In the genomic region with DNA sequence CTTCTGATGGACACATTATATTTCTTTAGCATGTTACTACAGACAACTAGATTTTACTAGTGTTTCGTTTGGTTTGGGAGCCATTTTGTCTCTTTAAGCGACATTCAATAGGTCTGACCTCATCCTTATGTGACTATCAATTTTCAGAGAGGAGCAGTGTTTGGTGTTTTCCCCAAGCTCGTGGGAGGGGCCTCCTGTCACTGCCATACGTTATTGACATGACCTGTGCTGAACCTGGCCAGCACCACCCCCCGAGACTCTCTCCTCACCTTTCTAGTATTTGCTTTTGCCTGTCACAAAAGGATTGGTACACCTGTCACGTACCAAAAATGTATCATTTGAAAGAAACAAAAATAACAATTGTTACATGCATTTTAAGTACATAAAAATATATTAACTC, we compare ENCODE assay signal across 26 cellular contexts.
"Had no signal": no experiment of that assay in that cellular context is flagged by ENCODE, and none has a peak within 500 bp of the region (broad histone marks: within the 10 kb centered on the region; RNA-seq: fewer than 3 reads in every experiment).

No MANE protein-coding gene starts in this region.

- H3K9ac ChIP-seq: SK-N-SH had no signal

- H3K9me3 Mint-ChIP-seq: activated naive CD8-positive, alpha-beta T cell treated with anti-CD3 and anti-CD28 coated beads, Interleukin-2, amount 50 U/mL, for 24 hours; activated T-cell treated with anti-CD3 and anti-CD28 coated beads, Interleukin-2, amount 50 U/mL, for 4 hours had no signal

- H3K4me3 ChIP-seq: ascending aorta, body of pancreas, Peyer's patch, SJCRH30 had no signal

- H3K27me3 ChIP-seq: ascending aorta, body of pancreas, Peyer's patch, SJCRH30 had no signal

- H3K27ac Mint-ChIP-seq: activated CD4-positive, alpha-beta memory T cell treated with anti-CD3 and anti-CD28 coated beads for 36 hours; activated CD4-positive, alpha-beta T cell treated with anti-CD3 and anti-CD28 coated beads, Interleukin-2, amount 10 ng/mL, durations not matched to agents 7 days and 5 days; activated naive CD4-positive, alpha-beta T cell treated with anti-CD3 and anti-CD28 coated beads, Interleukin-2, amount 50 U/mL, for 72 hours; activated naive CD8-positive, alpha-beta T cell treated with anti-CD3 and anti-CD28 coated beads, Interleukin-2, amount 50 U/mL, for 24 hours had no signal

- H3K4me1 ChIP-seq: ascending aorta, body of pancreas, Peyer's patch, SJCRH30 had no signal

- H3K9me3 ChIP-seq: ascending aorta, body of pancreas, Peyer's patch, SJCRH30, SK-N-SH had no signal

- ATAC-seq: activated naive CD4-positive, alpha-beta T cell treated with anti-CD3 and anti-CD28 coated beads, Interleukin-2, amount 50 U/mL, for 72 hours; activated naive CD8-positive, alpha-beta T cell treated with anti-CD3 and anti-CD28 coated beads, Interleukin-2, amount 50 U/mL, for 24 hours; activated T-cell treated with anti-CD3 and anti-CD28 coated beads, Interleukin-2, amount 50 U/mL, for 4 hours; body of pancreas had no signal

- H3K36me3 Mint-ChIP-seq: activated CD4-positive, alpha-beta memory T cell treated with anti-CD3 and anti-CD28 coated beads for 36 hours had no signal

- H3K4me2 ChIP-seq: SK-N-SH had no signal

- DNase-seq: activated CD4-positive, alpha-beta memory T cell treated with anti-CD3 and anti-CD28 coated beads for 36 hours; activated CD4-positive, alpha-beta T cell treated with anti-CD3 and anti-CD28 coated beads, Interleukin-2, amount 10 ng/mL, durations not matched to agents 7 days and 5 days; activated CD4-positive, CD25-positive, alpha-beta regulatory T cell; activated CD8-positive, alpha-beta memory T cell treated with anti-CD3 and anti-CD28 coated beads for 24 hours; activated effector memory CD4-positive, alpha-beta T cell treated with anti-CD3 and anti-CD28 coated beads, Interleukin-2, amount 50 U/mL, for 16 hours; activated naive CD4-positive, alpha-beta T cell treated with Interleukin-2 at 50 U/mL for 16 hours; activated naive CD8-positive, alpha-beta T cell treated with anti-CD3 and anti-CD28 coated beads, Interleukin-2, amount 50 U/mL, for 24 hours; activated T-cell treated with anti-CD3 and anti-CD28 coated beads, Interleukin-2, amount 50 U/mL, for 4 hours; amniotic stem cell; body of pancreas; Karpas-422; MM.1S; NCI-H1694; NCI-H2029; NCI-H446; NCI-H524; NCI-H82; Peyer's patch; Right ventricle myocardium superior; SJCRH30; SK-N-SH; T-helper 1 cell had no signal

- H3K27me3 Mint-ChIP-seq: activated CD4-positive, alpha-beta memory T cell treated with anti-CD3 and anti-CD28 coated beads for 36 hours; activated CD4-positive, alpha-beta T cell treated with anti-CD3 and anti-CD28 coated beads, Interleukin-2, amount 10 ng/mL, durations not matched to agents 7 days and 5 days; activated naive CD8-positive, alpha-beta T cell treated with anti-CD3 and anti-CD28 coated beads, Interleukin-2, amount 50 U/mL, for 24 hours had no signal

- H3K36me3 ChIP-seq: ascending aorta, Peyer's patch, SJCRH30 had no signal

- H3K27ac ChIP-seq: ascending aorta, body of pancreas, Peyer's patch, RWPE1, SJCRH30, VCaP had no signal

- H3K4me3 Mint-ChIP-seq: activated CD4-positive, alpha-beta memory T cell treated with anti-CD3 and anti-CD28 coated beads for 36 hours; activated CD4-positive, alpha-beta T cell treated with anti-CD3 and anti-CD28 coated beads, Interleukin-2, amount 10 ng/mL, durations not matched to agents 7 days and 5 days; activated naive CD8-positive, alpha-beta T cell treated with anti-CD3 and anti-CD28 coated beads, Interleukin-2, amount 50 U/mL, for 24 hours; activated T-cell treated with anti-CD3 and anti-CD28 coated beads, Interleukin-2, amount 50 U/mL, for 4 hours had no signal
